ENCODE assay signal across 36 cellular contexts in the genomic region with DNA sequence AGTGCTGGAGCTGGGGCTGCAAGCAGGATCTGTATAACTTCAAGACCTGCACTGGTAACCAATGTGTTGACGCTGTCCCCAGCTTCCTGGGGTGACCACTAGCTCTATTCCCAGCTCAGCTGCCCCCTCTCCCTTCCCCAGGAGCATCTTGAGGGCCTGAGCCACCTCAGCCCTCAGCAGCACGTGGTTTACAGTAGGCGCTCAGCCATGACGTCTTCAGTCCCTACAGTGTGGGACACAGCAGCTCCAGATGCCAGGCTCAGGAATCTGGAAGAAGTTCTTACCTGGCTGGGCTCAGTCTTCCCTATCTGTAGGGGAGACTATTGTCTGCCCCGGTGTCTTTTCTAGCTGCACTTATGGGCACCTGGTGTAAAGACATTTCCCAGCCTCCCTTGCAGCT. TPM values are rescaled to one million over a fixed set of nuclear protein-coding genes. Genes with fewer than 3 reads are reported as not detected.
"Had no signal": no experiment of that assay in that cellular context is flagged by ENCODE, and none has a peak within 500 bp of the region (broad histone marks: within the 10 kb centered on the region; RNA-seq: fewer than 3 reads in every experiment).

No MANE protein-coding gene starts in this region.

- H3K27ac Mint-ChIP-seq: activated CD4-positive, alpha-beta memory T cell treated with anti-CD3 and anti-CD28 coated beads, Interleukin-2, amount 10 ng/mL, durations not matched to agents 7 days and 5 days; activated CD4-positive, alpha-beta T cell treated with anti-CD3 and anti-CD28 coated beads, Interleukin-2, amount 10 ng/mL, durations not matched to agents 7 days and 5 days; activated naive CD8-positive, alpha-beta T cell; activated T-helper 17 cell treated with anti-CD3 and anti-CD28 coated beads, Interleukin-2, amount 50 U/mL, for 72 hours; effector memory CD8-positive, alpha-beta T cell; T-helper 17 cell; T-helper 2 cell treated with Interferon-gamma antibody and Interleukin-4, amounts not matched to agents 5 μg/mL and 100 μg/mL, for 36 hours had no signal

- H3K36me3 ChIP-seq: brain microvascular endothelial cell had no signal

- FAIRE-seq: astrocyte, colon had no signal

- H3K27me3 ChIP-seq: brain microvascular endothelial cell had no signal

- H3K9me3 ChIP-seq: esophagus muscularis mucosa, gastrocnemius medialis, heart left ventricle had no signal

- H3K27ac ChIP-seq: brain microvascular endothelial cell, esophagus muscularis mucosa, foreskin keratinocyte, gastrocnemius medialis, heart left ventricle, WERI-Rb-1 had no signal

- ATAC-seq: activated T-cell treated with anti-CD3 and anti-CD28 coated beads, Interleukin-2, amount 50 U/mL, for 4 hours; activated T-helper 17 cell treated with anti-CD3 and anti-CD28 coated beads, Interleukin-2, amount 50 U/mL, for 72 hours; effector memory CD8-positive, alpha-beta T cell; foreskin keratinocyte; gastrocnemius medialis; heart left ventricle; T-helper 17 cell had no signal

- DNase-seq: activated CD4-positive, alpha-beta memory T cell treated with anti-CD3 and anti-CD28 coated beads, Interleukin-2, amount 10 ng/mL, durations not matched to agents 7 days and 5 days; activated CD4-positive, alpha-beta T cell treated with anti-CD3 and anti-CD28 coated beads for 4 hours; activated CD4-positive, alpha-beta T cell treated with anti-CD3 and anti-CD28 coated beads, Interleukin-2, amount 10 ng/mL, durations not matched to agents 7 days and 5 days; activated CD4-positive, alpha-beta T cell treated with anti-CD3 and anti-CD28 coated beads, Interleukin-2, amount 50 U/mL, for 4 hours; activated CD4-positive, CD25-positive, alpha-beta regulatory T cell; activated CD4-positive, CD25-positive, alpha-beta regulatory T cell treated with anti-CD3 and anti-CD28 coated beads, Interleukin-2, amount 50 U/mL, for 72 hours; activated CD8-positive, alpha-beta memory T cell treated with anti-CD3 and anti-CD28 coated beads, Interleukin-2, amount 50 U/mL, for 48 hours; activated effector memory CD4-positive, alpha-beta T cell treated with Interleukin-2 at 50 U/mL for 16 hours; activated gamma-delta T cell treated with Interleukin-2 at 50 U/mL for 16 hours; activated naive CD4-positive, alpha-beta T cell treated with anti-CD3 and anti-CD28 coated beads, Interleukin-2, amount 50 U/mL, for 16 hours; activated naive CD4-positive, alpha-beta T cell treated with Interleukin-2 at 50 U/mL for 16 hours; activated T-cell treated with anti-CD3 and anti-CD28 coated beads, Interleukin-2, amount 50 U/mL, for 4 hours; amniotic stem cell; anterior cingulate cortex; brain microvascular endothelial cell; caudate nucleus; cortex of kidney; dermis blood vessel endothelial cell; effector CD4-positive, alpha-beta T cell; effector memory CD8-positive, alpha-beta T cell; erythroblast; foreskin keratinocyte; gastrocnemius medialis; glutamatergic neuron; heart left ventricle; T-helper 1 cell; T-helper 17 cell; T1000; WERI-Rb-1 had no signal

- H3K4me1 ChIP-seq: esophagus muscularis mucosa, foreskin keratinocyte, gastrocnemius medialis, heart left ventricle had no signal

- H3K4me3 ChIP-seq: esophagus muscularis mucosa, gastrocnemius medialis, heart left ventricle had no signal

- H3K9me3 Mint-ChIP-seq: activated CD4-positive, alpha-beta memory T cell treated with anti-CD3 and anti-CD28 coated beads, Interleukin-2, amount 10 ng/mL, durations not matched to agents 7 days and 5 days; activated CD4-positive, alpha-beta T cell treated with anti-CD3 and anti-CD28 coated beads, Interleukin-2, amount 10 ng/mL, durations not matched to agents 7 days and 5 days; activated T-cell treated with anti-CD3 and anti-CD28 coated beads, Interleukin-2, amount 50 U/mL, for 4 hours; activated T-helper 17 cell treated with anti-CD3 and anti-CD28 coated beads, Interleukin-2, amount 50 U/mL, for 72 hours; effector memory CD8-positive, alpha-beta T cell; T-helper 2 cell treated with Interferon-gamma antibody and Interleukin-4, amounts not matched to agents 5 μg/mL and 100 μg/mL, for 36 hours had no signal

- H3K4me3 Mint-ChIP-seq: activated CD4-positive, alpha-beta memory T cell treated with anti-CD3 and anti-CD28 coated beads, Interleukin-2, amount 10 ng/mL, durations not matched to agents 7 days and 5 days; activated CD4-positive, alpha-beta T cell treated with anti-CD3 and anti-CD28 coated beads, Interleukin-2, amount 10 ng/mL, durations not matched to agents 7 days and 5 days; activated naive CD8-positive, alpha-beta T cell; activated T-cell treated with anti-CD3 and anti-CD28 coated beads, Interleukin-2, amount 50 U/mL, for 4 hours; activated T-helper 17 cell treated with anti-CD3 and anti-CD28 coated beads, Interleukin-2, amount 50 U/mL, for 72 hours; effector memory CD8-positive, alpha-beta T cell; T-helper 17 cell; T-helper 2 cell treated with Interferon-gamma antibody and Interleukin-4, amounts not matched to agents 5 μg/mL and 100 μg/mL, for 36 hours had no signal

- H3K4me1 Mint-ChIP-seq: activated CD4-positive, alpha-beta memory T cell treated with anti-CD3 and anti-CD28 coated beads, Interleukin-2, amount 10 ng/mL, durations not matched to agents 7 days and 5 days; activated CD4-positive, alpha-beta T cell treated with anti-CD3 and anti-CD28 coated beads, Interleukin-2, amount 10 ng/mL, durations not matched to agents 7 days and 5 days; activated T-helper 17 cell treated with anti-CD3 and anti-CD28 coated beads, Interleukin-2, amount 50 U/mL, for 72 hours had no signal

- H3K27me3 Mint-ChIP-seq: activated CD4-positive, alpha-beta T cell treated with anti-CD3 and anti-CD28 coated beads, Interleukin-2, amount 10 ng/mL, durations not matched to agents 7 days and 5 days; activated naive CD8-positive, alpha-beta T cell; activated T-helper 17 cell treated with anti-CD3 and anti-CD28 coated beads, Interleukin-2, amount 50 U/mL, for 72 hours had no signal

RNA-seq across cellular contexts. Expression of a gene that starts 8.6 kb away (rescaled TPM):
- total RNA-seq: activated CD4-positive, alpha-beta memory T cell treated with anti-CD3 and anti-CD28 coated beads, Interleukin-2, amount 10 ng/mL, durations not matched to agents 7 days and 5 days; activated CD4-positive, alpha-beta T cell treated with anti-CD3 and anti-CD28 coated beads, Interleukin-2, amount 10 ng/mL, durations not matched to agents 7 days and 5 days; activated T-helper 17 cell treated with anti-CD3 and anti-CD28 coated beads, Interleukin-2, amount 50 U/mL, for 72 hours; astrocyte; chondrocyte; dermis blood vessel endothelial cell; foreskin keratinocyte; T-helper 17 cell had no signal
- polyA plus RNA-seq: foreskin keratinocyte had no signal

RNA-seq across cellular contexts. Expression of a gene that starts 27.1 kb away (rescaled TPM):
- total RNA-seq: activated CD4-positive, alpha-beta memory T cell treated with anti-CD3 and anti-CD28 coated beads, Interleukin-2, amount 10 ng/mL, durations not matched to agents 7 days and 5 days had no signal
